In genomic region chr13:51717786-51718398, GRCh38 we compare ENCODE assay signal across 20 cellular contexts.
DNase-seq lines count a peak whose midpoint lies in the region; ATAC-seq and TF ChIP-seq lines count a peak whose summit lies in the region.
"Had no signal": no experiment of that assay in that cellular context is flagged by ENCODE, and none has a peak within 500 bp of the region (broad histone marks: within the 10 kb centered on the region; RNA-seq: fewer than 3 reads in every experiment).

No MANE protein-coding gene starts in this region.

- H3K4me1 ChIP-seq in PC-9 (replicated peaks; ENCODE audit: insufficient read depth), result peaks cover 28% of the 10 kb centered on the region

- H3K9me2 ChIP-seq in PC-9 (ENCODE audit: insufficient read depth), result no peaks in the 10 kb centered on the region

- H3K9me3 Mint-ChIP-seq in activated naive CD4-positive, alpha-beta T cell treated with anti-CD3 and anti-CD28 coated beads, Interleukin-2, amount 50 U/mL, for 24 hours, result no peaks in the 10 kb centered on the region
- H3K9me3 Mint-ChIP-seq: activated CD4-positive, alpha-beta T cell treated with anti-CD3 and anti-CD28 coated beads, Interleukin-2, amount 10 ng/mL, durations not matched to agents 24 days and 14 days; effector memory CD8-positive, alpha-beta T cell had no signal

- no peak overlapping the region for H3K4me3 ChIP-seq in foreskin fibroblast (ENCODE audit: low read depth in 1 of 2, low read length in 2 of 2)
- H3K4me3 ChIP-seq in PC-9, result no peak overlapping the region
- H3K4me3 ChIP-seq: gastroesophageal sphincter, SK-N-MC, stomach had no signal

- intact Hi-C loops in PC-9 (cut with micrococcal nuclease; ENCODE audit: unreplicated experiment), result no loop called here

- H3K27me3 Mint-ChIP-seq in activated naive CD4-positive, alpha-beta T cell treated with anti-CD3 and anti-CD28 coated beads, Interleukin-2, amount 50 U/mL, for 24 hours, result no peaks in the 10 kb centered on the region
- H3K27me3 Mint-ChIP-seq in T-helper 17 cell, result no peaks in the 10 kb centered on the region
- H3K27me3 Mint-ChIP-seq: activated CD4-positive, alpha-beta T cell treated with anti-CD3 and anti-CD28 coated beads, Interleukin-2, amount 10 ng/mL, durations not matched to agents 24 days and 14 days; effector memory CD8-positive, alpha-beta T cell; naive thymus-derived CD4-positive, alpha-beta T cell had no signal

- peak overlapping the region; percentile 20 for H3K27ac Mint-ChIP-seq in activated naive CD4-positive, alpha-beta T cell treated with anti-CD3 and anti-CD28 coated beads, Interleukin-2, amount 50 U/mL, for 24 hours
- peak overlapping the region; percentile 9 for H3K27ac Mint-ChIP-seq in T-helper 17 cell
- H3K27ac Mint-ChIP-seq: activated CD4-positive, alpha-beta T cell treated with anti-CD3 and anti-CD28 coated beads, Interleukin-2, amount 10 ng/mL, durations not matched to agents 24 days and 14 days had no signal

- peak overlapping the region; percentile 69 for H3K27ac ChIP-seq in temporal lobe (ENCODE audit: low read depth, low read length)
- H3K27ac ChIP-seq in PC-9, result no peak overlapping the region
- H3K27ac ChIP-seq: gastroesophageal sphincter, KMS-11, SK-N-MC, stomach had no signal

- H3K4me1 Mint-ChIP-seq in activated naive CD4-positive, alpha-beta T cell treated with anti-CD3 and anti-CD28 coated beads, Interleukin-2, amount 50 U/mL, for 24 hours, result no peaks in the 10 kb centered on the region
- peaks cover 8% of the 10 kb centered on the region for H3K4me1 Mint-ChIP-seq in T-helper 17 cell
- H3K4me1 Mint-ChIP-seq: activated CD4-positive, alpha-beta T cell treated with anti-CD3 and anti-CD28 coated beads, Interleukin-2, amount 10 ng/mL, durations not matched to agents 24 days and 14 days had no signal

- TF ChIP-seq CTCF in foreskin fibroblast (IDR thresholded peaks at IDR 0.05; ENCODE audit: low read depth, low read length) (no peak), PC-9 (conservative IDR thresholded peaks at IDR 0.05) (no peak)

- H4K20me1 ChIP-seq in PC-9 (ENCODE audit: insufficient read depth), result no peaks in the 10 kb centered on the region

- H3K36me3 Mint-ChIP-seq in activated naive CD4-positive, alpha-beta T cell treated with anti-CD3 and anti-CD28 coated beads, Interleukin-2, amount 50 U/mL, for 24 hours, result peaks cover 5% of the 10 kb centered on the region
- no peaks in the 10 kb centered on the region for H3K36me3 Mint-ChIP-seq in T-helper 17 cell (ENCODE audit: low read depth)

- ATAC-seq in T-helper 17 cell (no peak), GM19395 (IDR thresholded peaks at IDR 0.05; ENCODE audit: unreplicated experiment) (no peak)
- ATAC-seq: effector memory CD8-positive, alpha-beta T cell; gastroesophageal sphincter; naive thymus-derived CD4-positive, alpha-beta T cell; PC-3 had no signal

- BruUV-seq in PC-9 (replicated peaks; lab: Mats Ljungman, UMichigan), result no TSS peak

- no peaks in the 10 kb centered on the region for H3K27me3 ChIP-seq in PC-9 (ENCODE audit: insufficient read depth, low read depth)
- H3K27me3 ChIP-seq: gastroesophageal sphincter, stomach had no signal

- H3K4me3 Mint-ChIP-seq in activated naive CD4-positive, alpha-beta T cell treated with anti-CD3 and anti-CD28 coated beads, Interleukin-2, amount 50 U/mL, for 24 hours, result no peak overlapping the region
- no peak overlapping the region for H3K4me3 Mint-ChIP-seq in T-helper 17 cell
- H3K4me3 Mint-ChIP-seq: activated CD4-positive, alpha-beta T cell treated with anti-CD3 and anti-CD28 coated beads, Interleukin-2, amount 10 ng/mL, durations not matched to agents 24 days and 14 days; effector memory CD8-positive, alpha-beta T cell; naive thymus-derived CD4-positive, alpha-beta T cell had no signal

- H3K36me3 ChIP-seq in PC-9 (ENCODE audit: low read depth), result no peaks in the 10 kb centered on the region; the same call in 1 of the 2 replicates
- H3K36me3 ChIP-seq: gastroesophageal sphincter had no signal

- POLR2A ChIA-PET in PC-9 (lab: Charles Lee; ENCODE audit: unreplicated experiment), result interaction anchor here (0.5 kb wide), 1 partner anchor 31 kb away, joined by 4 read pairs; no protein-coding TSS in a partner anchor

- no peak for DNase-seq in activated naive CD4-positive, alpha-beta T cell treated with Interleukin-2 at 50 U/mL for 16 hours
- DNase-seq in T-helper 17 cell (no peak), foreskin fibroblast (peak; percentile 43 to 69), PC-9 (no peak)
- no peak for DNase-seq in activated CD4-positive, alpha-beta T cell treated with anti-CD3 and anti-CD28 coated beads, Interleukin-2, amount 50 U/mL, for 1 hour
- DNase-seq: activated CD4-positive, alpha-beta T cell treated with anti-CD3 and anti-CD28 coated beads, Interleukin-2, amount 10 ng/mL, durations not matched to agents 24 days and 14 days; activated T-cell treated with anti-CD3 and anti-CD28 coated beads, Interleukin-2, amount 50 U/mL, for 1 hour; effector memory CD8-positive, alpha-beta T cell; GOT3; naive thymus-derived CD4-positive, alpha-beta T cell; NCI-H1105; NCI-H526; PC-3; stomach had no signal

- CTCF ChIA-PET in PC-9 (lab: Charles Lee), result no interaction called here

- no peak overlapping the region for H2AFZ ChIP-seq in PC-9

- H3F3A ChIP-seq in PC-9 (ENCODE audit: insufficient read depth, low read depth), result peaks cover 33% of the 10 kb centered on the region

- no peaks in the 10 kb centered on the region for H3K9me3 ChIP-seq in T-helper 17 cell (ENCODE audit: control insufficient read depth, low read length, poor library complexity, severe bottlenecking)
- H3K9me3 ChIP-seq in PC-9 (ENCODE audit: insufficient read depth, low read depth), result no peaks in the 10 kb centered on the region
- H3K9me3 ChIP-seq: gastroesophageal sphincter, stomach had no signal

- H3K4me2 ChIP-seq in PC-9, result no peak overlapping the region
- H3K4me2 ChIP-seq: KMS-11 had no signal

- H3K79me2 ChIP-seq in PC-9 (ENCODE audit: low read depth), result no peaks in the 10 kb centered on the region

Comparison
In these comparisons a context has a peak if more than half of its experiments do, and no peak if none do; other contexts are left out.
1. DNase-seq: peak in foreskin fibroblast (2 of 2); none in activated naive CD4-positive, alpha-beta T cell treated with Interleukin-2 at 50 U/mL for 16 hours (single experiment), T-helper 17 cell (0 of 3), activated CD4-positive, alpha-beta T cell treated with anti-CD3 and anti-CD28 coated beads, Interleukin-2, amount 50 U/mL, for 1 hour (single experiment) and PC-9 (0 of 2).